In the genomic region with DNA sequence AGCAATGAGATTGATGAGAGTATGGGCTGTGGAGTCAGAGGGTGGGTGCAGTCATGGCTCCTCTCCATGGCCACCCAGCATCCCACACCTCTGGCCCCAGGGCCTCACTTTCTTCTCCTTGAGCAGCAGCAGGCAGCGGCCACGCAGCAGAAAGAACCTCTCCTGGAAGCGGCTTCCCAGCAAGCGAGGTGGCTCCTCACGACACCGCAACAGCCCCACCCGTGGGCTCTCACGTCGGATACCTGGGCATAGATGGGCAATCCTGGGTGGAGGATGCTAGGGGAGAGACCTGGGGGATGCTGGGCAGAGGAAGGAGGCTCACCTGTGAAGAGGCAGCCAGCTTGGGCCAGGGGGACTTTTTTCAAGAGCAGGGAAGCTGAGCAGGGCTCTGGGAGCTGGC, we compare ENCODE assay signal across 33 cellular contexts.
"Had no signal": no experiment of that assay in that cellular context is flagged by ENCODE, and none has a peak within 500 bp of the region (broad histone marks: within the 10 kb centered on the region; RNA-seq: fewer than 3 reads in every experiment).

No MANE protein-coding gene starts in this region.

- H3K36me3 ChIP-seq: breast epithelium had no signal

- H3K9me3 Mint-ChIP-seq: activated B cell treated with CpG ODN at 0.5 μM for 24 hours; activated CD4-positive, alpha-beta memory T cell treated with anti-CD3 and anti-CD28 coated beads for 36 hours; activated CD4-positive, alpha-beta T cell treated with anti-CD3 and anti-CD28 coated beads, Interleukin-2, amount 10 ng/mL, durations not matched to agents 24 days and 14 days; activated CD8-positive, alpha-beta T cell treated with anti-CD3 and anti-CD28 coated beads for 36 hours; activated naive CD4-positive, alpha-beta T cell treated with anti-CD3 and anti-CD28 coated beads for 36 hours; activated naive CD4-positive, alpha-beta T cell treated with anti-CD3 and anti-CD28 coated beads, Interleukin-2, amount 50 U/mL, for 72 hours; activated naive CD8-positive, alpha-beta T cell treated with anti-CD3 and anti-CD28 coated beads for 36 hours; activated T-cell treated with anti-CD3 and anti-CD28 coated beads, Interleukin-2, amount 50 U/mL, for 4 hours; activated T-cell treated with anti-CD3 and anti-CD28 coated beads, Interleukin-2, amount 50 U/mL, for 72 hours; activated T-helper 1 cell treated with anti-CD3 and anti-CD28 coated beads, Interleukin-12 subunit alpha, Interleukin-12 subunit beta, Interleukin-2, Interleukin-4 antibody, amounts not matched to agents 30 ng/mL and 10 ng/mL and 1 ng/mL, durations not matched to agents 14 hours and 24 hours and 36 hours; T-cell; T-helper 2 cell treated with Interferon-gamma antibody and Interleukin-4, amounts not matched to agents 5 μg/mL and 100 μg/mL, for 36 hours had no signal

- H3K4me1 ChIP-seq: breast epithelium had no signal

- H3K4me3 ChIP-seq: adrenal gland, body of pancreas, breast epithelium had no signal

- H3K27ac Mint-ChIP-seq: activated B cell treated with CpG ODN at 0.5 μM for 24 hours; activated CD4-positive, alpha-beta memory T cell treated with anti-CD3 and anti-CD28 coated beads for 36 hours; activated CD4-positive, alpha-beta T cell treated with anti-CD3 and anti-CD28 coated beads, Interleukin-2, amount 10 ng/mL, durations not matched to agents 24 days and 14 days; activated CD8-positive, alpha-beta T cell treated with anti-CD3 and anti-CD28 coated beads for 36 hours; activated naive CD4-positive, alpha-beta T cell treated with anti-CD3 and anti-CD28 coated beads for 36 hours; activated naive CD8-positive, alpha-beta T cell treated with anti-CD3 and anti-CD28 coated beads for 36 hours; activated T-cell treated with anti-CD3 and anti-CD28 coated beads, Interleukin-2, amount 50 U/mL, for 72 hours; activated T-helper 1 cell treated with anti-CD3 and anti-CD28 coated beads, Interleukin-12 subunit alpha, Interleukin-12 subunit beta, Interleukin-2, Interleukin-4 antibody, amounts not matched to agents 30 ng/mL and 10 ng/mL and 1 ng/mL, durations not matched to agents 14 hours and 24 hours and 36 hours; activated T-helper 17 cell treated with anti-CD3 and anti-CD28 coated beads, Interleukin-2, amount 50 U/mL, for 72 hours; T-cell; T-helper 2 cell treated with Interferon-gamma antibody and Interleukin-4, amounts not matched to agents 5 μg/mL and 100 μg/mL, for 36 hours had no signal

- H3K9me3 ChIP-seq: adrenal gland, body of pancreas, breast epithelium had no signal

- H3K4me3 Mint-ChIP-seq: activated B cell treated with CpG ODN at 0.5 μM for 24 hours; activated CD4-positive, alpha-beta memory T cell treated with anti-CD3 and anti-CD28 coated beads for 36 hours; activated CD4-positive, alpha-beta T cell treated with anti-CD3 and anti-CD28 coated beads, Interleukin-2, amount 10 ng/mL, durations not matched to agents 24 days and 14 days; activated CD8-positive, alpha-beta T cell treated with anti-CD3 and anti-CD28 coated beads for 36 hours; activated naive CD4-positive, alpha-beta T cell treated with anti-CD3 and anti-CD28 coated beads for 36 hours; activated naive CD8-positive, alpha-beta T cell treated with anti-CD3 and anti-CD28 coated beads for 36 hours; activated T-cell treated with anti-CD3 and anti-CD28 coated beads, Interleukin-2, amount 50 U/mL, for 4 hours; activated T-cell treated with anti-CD3 and anti-CD28 coated beads, Interleukin-2, amount 50 U/mL, for 72 hours; activated T-helper 1 cell treated with anti-CD3 and anti-CD28 coated beads, Interleukin-12 subunit alpha, Interleukin-12 subunit beta, Interleukin-2, Interleukin-4 antibody, amounts not matched to agents 30 ng/mL and 10 ng/mL and 1 ng/mL, durations not matched to agents 14 hours and 24 hours and 36 hours; activated T-helper 17 cell treated with anti-CD3 and anti-CD28 coated beads, Interleukin-2, amount 50 U/mL, for 72 hours; T-cell; T-helper 2 cell treated with Interferon-gamma antibody and Interleukin-4, amounts not matched to agents 5 μg/mL and 100 μg/mL, for 36 hours had no signal

- H3K27me3 Mint-ChIP-seq: activated CD4-positive, alpha-beta memory T cell treated with anti-CD3 and anti-CD28 coated beads for 36 hours; activated CD8-positive, alpha-beta T cell treated with anti-CD3 and anti-CD28 coated beads for 36 hours; activated naive CD8-positive, alpha-beta T cell treated with anti-CD3 and anti-CD28 coated beads for 36 hours; activated T-helper 17 cell treated with anti-CD3 and anti-CD28 coated beads, Interleukin-2, amount 50 U/mL, for 72 hours had no signal

- H3K36me3 Mint-ChIP-seq: activated CD4-positive, alpha-beta memory T cell treated with anti-CD3 and anti-CD28 coated beads for 36 hours; activated naive CD4-positive, alpha-beta T cell treated with anti-CD3 and anti-CD28 coated beads, Interleukin-2, amount 50 U/mL, for 72 hours had no signal

- H3K27ac ChIP-seq: adrenal gland, body of pancreas, brain microvascular endothelial cell, breast epithelium, VCaP had no signal

- ATAC-seq: activated CD8-positive, alpha-beta T cell treated with anti-CD3 and anti-CD28 coated beads for 36 hours; activated naive CD4-positive, alpha-beta T cell treated with anti-CD3 and anti-CD28 coated beads, Interleukin-2, amount 50 U/mL, for 72 hours; activated T-cell treated with anti-CD3 and anti-CD28 coated beads, Interleukin-2, amount 50 U/mL, for 4 hours; activated T-cell treated with anti-CD3 and anti-CD28 coated beads, Interleukin-2, amount 50 U/mL, for 72 hours; activated T-helper 17 cell treated with anti-CD3 and anti-CD28 coated beads, Interleukin-2, amount 50 U/mL, for 72 hours; body of pancreas; T-cell had no signal

- DNase-seq: activated B cell treated with CpG ODN at 0.5 μM for 24 hours; activated CD4-positive, alpha-beta memory T cell treated with anti-CD3 and anti-CD28 coated beads for 36 hours; activated CD4-positive, alpha-beta T cell treated with anti-CD3 and anti-CD28 coated beads for 4 hours; activated CD4-positive, alpha-beta T cell treated with anti-CD3 and anti-CD28 coated beads, Interleukin-2, amount 10 ng/mL, durations not matched to agents 24 days and 14 days; activated CD4-positive, alpha-beta T cell treated with anti-CD3 and anti-CD28 coated beads, Interleukin-2, amount 50 U/mL, for 1 hour; activated CD4-positive, alpha-beta T cell treated with anti-CD3 and anti-CD28 coated beads, Interleukin-2, amount 50 U/mL, for 4 hours; activated CD4-positive, CD25-positive, alpha-beta regulatory T cell treated with anti-CD3 and anti-CD28 coated beads, Interleukin-2, amount 50 U/mL, for 72 hours; activated CD8-positive, alpha-beta memory T cell treated with anti-CD3 and anti-CD28 coated beads, Interleukin-2, amount 50 U/mL, for 4 hours; activated CD8-positive, alpha-beta T cell treated with anti-CD3 and anti-CD28 coated beads for 36 hours; activated effector memory CD4-positive, alpha-beta T cell treated with anti-CD3 and anti-CD28 coated beads, Interleukin-2, amount 50 U/mL, for 16 hours; activated gamma-delta T cell treated with Interleukin-2 at 50 U/mL for 16 hours; activated naive CD4-positive, alpha-beta T cell; activated naive CD4-positive, alpha-beta T cell treated with anti-CD3 and anti-CD28 coated beads for 36 hours; activated naive CD8-positive, alpha-beta T cell treated with anti-CD3 and anti-CD28 coated beads for 36 hours; activated T-cell treated with anti-CD3 and anti-CD28 coated beads for 4 hours; activated T-cell treated with anti-CD3 and anti-CD28 coated beads, Interleukin-2, amount 50 U/mL, for 1 hour; activated T-cell treated with anti-CD3 and anti-CD28 coated beads, Interleukin-2, amount 50 U/mL, for 4 hours; activated T-cell treated with anti-CD3 and anti-CD28 coated beads, Interleukin-2, amount 50 U/mL, for 72 hours; adrenal gland; amniotic stem cell; aorta; body of pancreas; brain microvascular endothelial cell; central memory CD4-positive, alpha-beta T cell; T-cell; T-helper 2 cell; T-helper 9 cell had no signal

- H3K27me3 ChIP-seq: adrenal gland, body of pancreas, brain microvascular endothelial cell, breast epithelium had no signal
